In genomic region chr1:238985312-238985711, GRCh38 we compare ENCODE assay signal across 34 cellular contexts.
"Had no signal": no experiment of that assay in that cellular context is flagged by ENCODE, and none has a peak within 500 bp of the region (broad histone marks: within the 10 kb centered on the region; RNA-seq: fewer than 3 reads in every experiment).

No MANE protein-coding gene starts in this region.

- H3K27me3 ChIP-seq: brain microvascular endothelial cell, cardiac muscle cell, colonic mucosa, gastrocnemius medialis, heart right ventricle, hepatocyte had no signal

- H3K4me1 Mint-ChIP-seq: activated B cell treated with CpG ODN at 0.5 μM for 24 hours; activated T-helper 17 cell treated with anti-CD3 and anti-CD28 coated beads, Interleukin-2, amount 50 U/mL, for 72 hours; T-helper 17 cell had no signal

- DNase-seq: activated B cell treated with CpG ODN at 0.5 μM for 24 hours; activated CD4-positive, alpha-beta T cell treated with anti-CD3 and anti-CD28 coated beads for 48 hours; activated CD4-positive, alpha-beta T cell treated with anti-CD3 and anti-CD28 coated beads, Interleukin-2, amount 50 U/mL, for 1 hour; activated CD4-positive, alpha-beta T cell treated with anti-CD3 and anti-CD28 coated beads, Interleukin-2, amount 50 U/mL, for 48 hours; activated CD8-positive, alpha-beta memory T cell treated with anti-CD3 and anti-CD28 coated beads for 24 hours; activated CD8-positive, alpha-beta T cell treated with anti-CD3 and anti-CD28 coated beads for 36 hours; activated effector memory CD4-positive, alpha-beta T cell treated with Interleukin-2 at 50 U/mL for 16 hours; activated gamma-delta T cell treated with Interleukin-2 at 50 U/mL for 16 hours; activated naive CD4-positive, alpha-beta T cell treated with anti-CD3 and anti-CD28 coated beads, Interleukin-2, amount 50 U/mL, for 16 hours; activated naive CD4-positive, alpha-beta T cell treated with Interleukin-2 at 50 U/mL for 16 hours; activated T-cell treated with anti-CD3 and anti-CD28 coated beads, Interleukin-2, amount 50 U/mL, for 4 hours; amniotic stem cell; anterior cingulate cortex; brain microvascular endothelial cell; central memory CD4-positive, alpha-beta T cell; cerebellar nuclear complex; colonic mucosa; effector CD8-positive, alpha-beta T cell; foreskin fibroblast; gastrocnemius medialis; heart right ventricle; T-helper 17 cell; T1000; WERI-Rb-1 had no signal

- ATAC-seq: activated CD4-positive, CD25-positive, alpha-beta regulatory T cell treated with anti-CD3 and anti-CD28 coated beads, Interleukin-2, amount 50 U/mL, for 24 hours; activated CD8-positive, alpha-beta T cell treated with anti-CD3 and anti-CD28 coated beads for 36 hours; activated T-cell treated with anti-CD3 and anti-CD28 coated beads, Interleukin-2, amount 50 U/mL, for 4 hours; activated T-helper 17 cell treated with anti-CD3 and anti-CD28 coated beads, Interleukin-2, amount 50 U/mL, for 72 hours; esophagus mucosa; gastrocnemius medialis; heart right ventricle; T-helper 17 cell had no signal

- H3K4me1 ChIP-seq: colonic mucosa, gastrocnemius medialis, heart right ventricle had no signal

- H3K9me3 ChIP-seq: colonic mucosa, gastrocnemius medialis had no signal

- H3K36me3 ChIP-seq: brain microvascular endothelial cell, cardiac muscle cell, colonic mucosa, gastrocnemius medialis, heart right ventricle, WERI-Rb-1 had no signal

- H3K4me2 ChIP-seq: hepatocyte had no signal

- FAIRE-seq: astrocyte, endometrium, endothelial cell of umbilical vein had no signal

- H3K79me2 ChIP-seq: hepatocyte had no signal

- H3K27me3 Mint-ChIP-seq: activated B cell treated with CpG ODN at 0.5 μM for 24 hours; activated CD8-positive, alpha-beta T cell treated with anti-CD3 and anti-CD28 coated beads for 36 hours; activated naive CD8-positive, alpha-beta T cell; activated T-helper 17 cell treated with anti-CD3 and anti-CD28 coated beads, Interleukin-2, amount 50 U/mL, for 72 hours; T-helper 17 cell had no signal

- H3K27ac ChIP-seq: brain microvascular endothelial cell, cardiac muscle cell, colonic mucosa, gastrocnemius medialis, heart right ventricle, hepatocyte, WERI-Rb-1 had no signal

- H3K27ac Mint-ChIP-seq: activated B cell treated with CpG ODN at 0.5 μM for 24 hours; activated CD8-positive, alpha-beta T cell treated with anti-CD3 and anti-CD28 coated beads for 36 hours; activated naive CD8-positive, alpha-beta T cell; activated T-helper 17 cell treated with anti-CD3 and anti-CD28 coated beads, Interleukin-2, amount 50 U/mL, for 72 hours; T-helper 17 cell; T-helper 2 cell treated with Interferon-gamma antibody and Interleukin-4, amounts not matched to agents 5 μg/mL and 100 μg/mL, for 36 hours had no signal

- H3K4me3 ChIP-seq: cardiac muscle cell, colonic mucosa, gastrocnemius medialis, heart right ventricle, hepatocyte had no signal

- H3K36me3 Mint-ChIP-seq: activated naive CD8-positive, alpha-beta T cell had no signal

- H2AFZ ChIP-seq: hepatocyte had no signal

- H3K4me3 Mint-ChIP-seq: activated B cell treated with CpG ODN at 0.5 μM for 24 hours; activated CD8-positive, alpha-beta T cell treated with anti-CD3 and anti-CD28 coated beads for 36 hours; activated naive CD8-positive, alpha-beta T cell; activated T-cell treated with anti-CD3 and anti-CD28 coated beads, Interleukin-2, amount 50 U/mL, for 4 hours; activated T-helper 17 cell treated with anti-CD3 and anti-CD28 coated beads, Interleukin-2, amount 50 U/mL, for 72 hours; T-helper 17 cell; T-helper 2 cell treated with Interferon-gamma antibody and Interleukin-4, amounts not matched to agents 5 μg/mL and 100 μg/mL, for 36 hours had no signal
